Comparison of ENCODE assay signal across 8 cellular contexts in the genomic region with DNA sequence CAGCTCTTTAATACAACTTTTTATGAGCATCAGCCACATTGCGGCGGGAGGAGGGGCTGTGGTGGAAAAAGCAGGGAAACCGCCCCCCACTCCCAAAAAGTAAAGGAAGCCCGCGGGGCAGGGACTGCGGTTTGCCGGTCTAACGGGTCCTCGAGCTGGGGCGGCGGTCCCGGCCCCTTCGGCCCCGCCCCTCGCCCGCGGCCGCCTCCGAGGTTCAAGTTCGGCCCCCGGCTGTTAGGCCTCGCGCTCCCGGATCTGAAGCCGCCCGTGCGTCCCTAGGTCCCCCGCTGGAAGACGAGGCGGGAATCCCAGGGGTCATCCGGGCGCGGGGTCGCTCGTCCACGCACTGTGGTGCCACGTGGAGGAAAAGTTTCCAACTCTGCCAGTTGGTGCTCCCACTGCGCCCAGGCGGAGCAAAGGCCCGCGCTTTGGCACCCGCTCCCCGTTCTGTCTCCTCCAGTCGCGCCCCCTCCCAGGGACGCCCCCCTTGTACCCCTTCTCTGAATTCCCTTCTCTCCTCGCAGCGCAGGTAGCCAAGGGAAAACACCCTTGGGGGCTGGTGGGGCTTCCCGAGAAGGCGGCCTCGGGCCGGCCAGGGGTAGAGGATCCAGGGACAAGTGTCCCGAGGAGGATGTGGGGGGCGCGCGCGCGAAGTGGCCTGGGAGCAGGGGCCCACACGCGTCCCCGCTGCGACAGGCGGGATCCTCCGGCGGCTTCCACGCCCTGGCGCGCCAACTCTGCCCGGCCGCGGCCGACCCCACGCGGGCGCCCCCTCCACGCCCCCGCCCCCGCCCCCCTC.
DNase-seq lines count a peak whose midpoint lies in the region; ATAC-seq and FAIRE-seq lines count a peak whose summit lies in the region.

No MANE protein-coding gene starts in this region.

- no peaks in the 10 kb centered on the region for H3K27me3 ChIP-seq in BLaER1
- peaks cover 77% of the 10 kb centered on the region for H3K27me3 ChIP-seq in iPS-20b (ENCODE audit: insufficient read depth, low read length)

- no peak for FAIRE-seq in GM19239 (lab: Jason Lieb, UNC)

- H3K4me3 ChIP-seq in BLaER1 (peak overlapping the region; percentile 82), iPS-20b (ENCODE audit: low read length) (peak overlapping the region; percentile 71), skin epidermis (peak overlapping the region; percentile 53 to 79 (median 71))

- peaks cover 29% of the 10 kb centered on the region for H4K20me1 ChIP-seq in BLaER1

- peak overlapping the region; percentile 92 for H3K4me2 ChIP-seq in BLaER1

- H3K4me3 Mint-ChIP-seq in activated naive CD8-positive, alpha-beta T cell treated with anti-CD3 and anti-CD28 coated beads, Interleukin-2, amount 50 U/mL, for 24 hours = peak overlapping the region; percentile 57

- peaks cover 37% of the 10 kb centered on the region for H3K4me1 ChIP-seq in BLaER1
- H3K4me1 ChIP-seq in iPS-20b (ENCODE audit: insufficient read depth, low read length) = peaks cover 11% of the 10 kb centered on the region; the same call in 1 of the 2 replicates

- ATAC-seq in HG03457 (IDR thresholded peaks at IDR 0.05; ENCODE audit: unreplicated experiment) = peak; percentile 17
- ATAC-seq in activated naive CD8-positive, alpha-beta T cell treated with anti-CD3 and anti-CD28 coated beads, Interleukin-2, amount 50 U/mL, for 24 hours = no peak

- H3K36me3 Mint-ChIP-seq in activated naive CD8-positive, alpha-beta T cell treated with anti-CD3 and anti-CD28 coated beads, Interleukin-2, amount 50 U/mL, for 24 hours (ENCODE audit: low read depth) = no peaks in the 10 kb centered on the region

- H3K27ac Mint-ChIP-seq in activated naive CD8-positive, alpha-beta T cell treated with anti-CD3 and anti-CD28 coated beads, Interleukin-2, amount 50 U/mL, for 24 hours = no peak overlapping the region

- peaks cover 37% of the 10 kb centered on the region for H3K27me3 Mint-ChIP-seq in activated naive CD8-positive, alpha-beta T cell treated with anti-CD3 and anti-CD28 coated beads, Interleukin-2, amount 50 U/mL, for 24 hours

- H3K9ac ChIP-seq in BLaER1 = peak overlapping the region; percentile 89
- peak overlapping the region; percentile 67; the same call in 1 of the 2 replicates for H3K9ac ChIP-seq in iPS-20b (ENCODE audit: low read depth, low read length)

- no peaks in the 10 kb centered on the region for H3K9me3 Mint-ChIP-seq in activated naive CD8-positive, alpha-beta T cell treated with anti-CD3 and anti-CD28 coated beads, Interleukin-2, amount 50 U/mL, for 24 hours

- H3K36me3 ChIP-seq in BLaER1 (no peaks in the 10 kb centered on the region), iPS-20b (ENCODE audit: insufficient read depth, low read depth, low read length) (no peaks in the 10 kb centered on the region)

- H3K9me3 ChIP-seq in BLaER1 = no peaks in the 10 kb centered on the region
- no peaks in the 10 kb centered on the region for H3K9me3 ChIP-seq in iPS-20b (ENCODE audit: insufficient read depth, low read depth, low read length)

- peak overlapping the region; percentile 96 for H3K27ac ChIP-seq in BLaER1
- H3K27ac ChIP-seq in iPS-20b (ENCODE audit: low read length) = no peak overlapping the region
- peak overlapping the region in 18 of 21 experiments; percentile 16 to 88 (median 72) for H3K27ac ChIP-seq in skin epidermis

- H3K4me1 Mint-ChIP-seq in activated naive CD8-positive, alpha-beta T cell treated with anti-CD3 and anti-CD28 coated beads, Interleukin-2, amount 50 U/mL, for 24 hours = peaks cover 8% of the 10 kb centered on the region

- DNase-seq in GM19239 (ENCODE audit: insufficient read length, low spot score) = peak; percentile 14
- peak; percentile 14 for DNase-seq in activated naive CD8-positive, alpha-beta T cell treated with anti-CD3 and anti-CD28 coated beads, Interleukin-2, amount 50 U/mL, for 24 hours
- no peak for DNase-seq in NCI-H2029 (lab: John Stamatoyannopoulos, UW)
- no peak for DNase-seq in cortex of kidney (lab: John Stamatoyannopoulos, UW)

Comparison
In these comparisons a context has a peak if more than half of its experiments do, and no peak if none do; other contexts are left out.
1. DNase-seq: peak in GM19239 (single experiment) and activated naive CD8-positive, alpha-beta T cell treated with anti-CD3 and anti-CD28 coated beads, Interleukin-2, amount 50 U/mL, for 24 hours (single experiment); none in NCI-H2029 (single experiment) and cortex of kidney (single experiment).
2. Peak in every context shown above with its lines, with median percentiles within 50 percentile points of each other: H3K4me3 ChIP-seq.